Comparison of ENCODE assay signal across 8 cellular contexts in genomic region chr3:197664423-197665141, GRCh38.
A peak's percentile ranks its signal among the peaks of the same experiment; 100 is the strongest.
DNase-seq lines count a peak whose midpoint lies in the region; ATAC-seq, FAIRE-seq and TF ChIP-seq lines count a peak whose summit lies in the region.
"Not testable (repeated sequence)": the region's sequence is repeated elsewhere in the genome, so short reads cannot be mapped to it uniquely, and the experiment has no call there.

No MANE protein-coding gene starts in this region.

- H3K27ac Mint-ChIP-seq in H9 = not testable (repeated sequence)

- no CpG with 5 or more reads among the region's 29 CpGs for WGBS in H9 (ENCODE audit: extremely low coverage, insufficient read length, low lambda C conversion rate)
- 13% methylated on average over 16 of the region's 29 CpGs for WGBS in K562 (ENCODE audit: insufficient coverage, low coverage, missing lambda C conversion rate)
- WGBS in aorta, 2 donors = 3 to 4% methylated on average over 17 to 26 of the region's 29 CpGs

- not testable (repeated sequence) for H3K36me3 Mint-ChIP-seq in H9 (ENCODE audit: insufficient read depth in 1 of 3, low read depth in 3 of 3)

- not testable (repeated sequence) for H3K4me1 ChIP-seq in H9 (ENCODE audit: insufficient read depth, low read length); right atrium auricular region; aorta (ENCODE audit: control insufficient read depth in 1 of 2, insufficient read depth in 2 of 2, low read length in 2 of 2)
- H3K4me1 ChIP-seq in K562 (replicated peaks in 1 of 2; ENCODE audit: control insufficient read depth in 2 of 2, insufficient read depth in 2 of 2, low read length in 2 of 2) = peaks cover 12 to 17% of the 10 kb centered on the region in 2 experiments; a peak in 4 of 5 replicates

- FAIRE-seq in K562 (lab: Jason Lieb, UNC) = not testable (repeated sequence)

- not testable (repeated sequence) for H3K14ac ChIP-seq in H9 (ENCODE audit: insufficient read depth, low read length)

- TF ChIP-seq POLR2A in K562 (conservative IDR thresholded peaks at IDR 0.05) = not testable (repeated sequence)

- TF ChIP-seq CTCF in H9 (conservative IDR thresholded peaks at IDR 0.05); K562 (IDR thresholded peaks at IDR 0.05 in 2 of 3, conservative IDR thresholded peaks at IDR 0.05 in 1 of 3; ENCODE audit: insufficient read depth in 2 of 3, low read depth in 1 of 3, low read length in 3 of 3); right atrium auricular region (IDR thresholded peaks at IDR 0.05); retinal pigment epithelial cell (conservative IDR thresholded peaks at IDR 0.05; ENCODE audit: low read depth, low read length): not testable (repeated sequence)

- H3K4me2 ChIP-seq in H9 (ENCODE audit: insufficient read depth, insufficient read length, low read length) = peak overlapping the region; percentile 33
- not testable (repeated sequence) for H3K4me2 ChIP-seq in K562 (ENCODE audit: insufficient read depth, low read length)

- H2AK5ac ChIP-seq in H9 (ENCODE audit: insufficient read length, low read length) = not testable (repeated sequence)

- not testable (repeated sequence) for H3K36me3 ChIP-seq in K562 (ENCODE audit: control insufficient read depth, insufficient read depth, low read length); right atrium auricular region; aorta (ENCODE audit: control insufficient read depth in 1 of 2, insufficient read depth in 2 of 2, low read length in 1 of 2)

- H3K79me2 ChIP-seq in H9 (ENCODE audit: insufficient read depth, low read length); K562 (ENCODE audit: control insufficient read depth, insufficient read depth, low read length): not testable (repeated sequence)

- not testable (repeated sequence) for H2BK12ac ChIP-seq in H9 (ENCODE audit: insufficient read length, low read depth, low read length)

- H3K23ac ChIP-seq in H9 (ENCODE audit: insufficient read length, low read depth, low read length) = not testable (repeated sequence)

- H3K4me1 Mint-ChIP-seq in H9 = peaks cover 9 to 12% of the 10 kb centered on the region in 2 experiments

- H4K5ac ChIP-seq in H9 (ENCODE audit: insufficient read length, low read depth, low read length) = not testable (repeated sequence)

- not testable (repeated sequence) for H3K9me3 Mint-ChIP-seq in H9

- H4K20me1 ChIP-seq in H9 (ENCODE audit: control insufficient read depth, insufficient read depth, insufficient read length); K562 (replicated peaks; ENCODE audit: control insufficient read depth, insufficient read depth, low read length): not testable (repeated sequence)

- not testable (repeated sequence) for H3K4ac ChIP-seq in H9 (ENCODE audit: low read depth, low read length)

- not testable (repeated sequence) for H3K27me3 Mint-ChIP-seq in H9 (ENCODE audit: low read depth)

- in situ Hi-C loops in K562 (cut with MboI) = not testable (repeated sequence)

- intact Hi-C loops in K562 (cut with micrococcal nuclease) = loop anchor here (5.0 to 10.0 kb wide), 2 partner anchors 67 to 120 kb away; no protein-coding TSS in a partner anchor
- intact Hi-C loops in aorta (cut with DNase I) = not testable (repeated sequence)

- not testable (repeated sequence) for TF ChIP-seq EP300 in K562 (IDR thresholded peaks at IDR 0.05; ENCODE audit: low read length)

- not testable (repeated sequence) for H4K8ac ChIP-seq in H9 (replicated peaks; ENCODE audit: insufficient read length, low read depth, low read length)

- not testable (repeated sequence) for H4K91ac ChIP-seq in H9 (ENCODE audit: insufficient read length, low read depth, low read length)

- BruUV-seq in K562 (replicated peaks; lab: Mats Ljungman, UMichigan) = not testable (repeated sequence)

- not testable (repeated sequence) for H2BK20ac ChIP-seq in H9 (ENCODE audit: low read depth, low read length, poor library complexity, severe bottlenecking)

- not testable (repeated sequence) for H3K79me1 ChIP-seq in H9 (ENCODE audit: insufficient read depth, low read depth, low read length, poor library complexity, severe bottlenecking)

- not testable (repeated sequence) for H3K27me3 ChIP-seq in H9 (ENCODE audit: insufficient read depth, low read length); K562 (ENCODE audit: control insufficient read depth in 2 of 2, insufficient read depth in 2 of 2, low read length in 2 of 2); right atrium auricular region; aorta (ENCODE audit: control insufficient read depth in 1 of 2, insufficient read depth in 2 of 2, low read length in 1 of 2)

- H2AFZ ChIP-seq in H9 (ENCODE audit: low read length) = not testable (repeated sequence)
- 0 out of 2 replicates have a peak overlapping the region, but pooled peaks have one; percentile 51 for H2AFZ ChIP-seq in K562 (ENCODE audit: low read depth, low read length)

- not testable (repeated sequence) for H3K56ac ChIP-seq in H9 (ENCODE audit: insufficient read length, low read depth, low read length)

- not testable (repeated sequence) for H2BK120ac ChIP-seq in H9 (ENCODE audit: low read depth, low read length, poor library complexity, severe bottlenecking)

- peak; percentile 24 for ATAC-seq in GM18520 (IDR thresholded peaks at IDR 0.05; ENCODE audit: unreplicated experiment)
- ATAC-seq in HG03457 (IDR thresholded peaks at IDR 0.05; ENCODE audit: unreplicated experiment) = peak; percentile 31
- peak; percentile 66 for ATAC-seq in K562
- ATAC-seq in aorta (ENCODE audit: low FRiP score) = peak; percentile 31

- not testable (repeated sequence) for H3T11ph ChIP-seq in H9 (ENCODE audit: low read length)

- peak overlapping the region; percentile 43 to 48; a peak in 3 of 5 replicates for H3K4me3 Mint-ChIP-seq in H9

- H3K4me3 ChIP-seq in K562 = 0 out of 2 replicates have a peak overlapping the region, but pooled peaks have one; percentile 11
- peak overlapping the region; percentile 23 to 49 for H3K4me3 ChIP-seq in right atrium auricular region
- H3K4me3 ChIP-seq in retinal pigment epithelial cell (ENCODE audit: low read length) = peak overlapping the region; percentile 29
- H3K4me3 ChIP-seq in aorta (ENCODE audit: low read length in 2 of 2) = not testable (repeated sequence)

- not testable (repeated sequence) for H3K9me3 ChIP-seq in H9 (ENCODE audit: control insufficient read depth, low read depth, low read length); K562 (replicated peaks; ENCODE audit: control insufficient read depth, insufficient read depth, low read depth, low read length); right atrium auricular region; aorta (ENCODE audit: control insufficient read depth, low read length)

- DNase-seq in H9; K562 (ENCODE audit: extremely low read depth in 1 of 4, low spot score in 3 of 4); right atrium auricular region (ENCODE audit: low spot score); retinal pigment epithelial cell (ENCODE audit: low read depth); aorta: not testable (repeated sequence)
- peak; percentile 70 for DNase-seq in activated CD4-positive, CD25-positive, alpha-beta regulatory T cell treated with anti-CD3 and anti-CD28 coated beads, Interleukin-2, amount 50 U/mL, for 72 hours

- not testable (repeated sequence) for H3K23me2 ChIP-seq in H9 (ENCODE audit: insufficient read length, low read depth, low read length, poor library complexity, severe bottlenecking)

- H3K9ac ChIP-seq in H9 (ENCODE audit: extremely low read depth, insufficient read length, low read length) = not testable (repeated sequence)
- H3K9ac ChIP-seq in K562 (ENCODE audit: insufficient read depth in 1 of 2, low read depth in 2 of 2, low read length in 2 of 2) = peak overlapping the region in 1 of 2 experiments; percentile 64; a peak in 1 of 4 replicates

- H3K9me1 ChIP-seq in K562 (ENCODE audit: control insufficient read depth, insufficient read depth, low read length) = not testable (repeated sequence)

- H3K27ac ChIP-seq in H9 (ENCODE audit: insufficient read length, low read depth, low read length); K562 (ENCODE audit: extremely low read depth, low read depth, low read length); right atrium auricular region; aorta (ENCODE audit: low read depth in 1 of 2, low read length in 2 of 2): not testable (repeated sequence)

- TF ChIP-seq RAD21 in K562 (CRISPR knock-in tag; conservative IDR thresholded peaks at IDR 0.05 in 1 of 2, IDR thresholded peaks at IDR 0.05 in 1 of 2) = not testable (repeated sequence)

- H2BK15ac ChIP-seq in H9 (ENCODE audit: low read depth, low read length) = not testable (repeated sequence)

- not testable (repeated sequence) for H2BK5ac ChIP-seq in H9 (ENCODE audit: insufficient read length, low read length)

- CTCF ChIA-PET in K562 (lab: Yijun Ruan, JAX; ENCODE audit: low intra/inter-chr PET ratio) = not testable (repeated sequence)

- POLR2A ChIA-PET in K562 (lab: Yijun Ruan, JAX) = not testable (repeated sequence)

- not testable (repeated sequence) for H3K18ac ChIP-seq in H9 (ENCODE audit: insufficient read length, low read depth, low read length)
